Comparison of ENCODE assay signal across 1 cellular context in genomic region chr15:41936155-41936554, GRCh38.
TF ChIP-seq lines count a peak whose summit lies in the region.

No MANE protein-coding gene starts in this region.

TF ChIP-seq in liver, 16 proteins besides CTCF, POLR2A, EP300 and RAD21:
- TF ChIP-seq EGR1 (IDR thresholded peaks at IDR 0.05; ENCODE audit: low read depth in 2 of 2) (no peak), YY1 (IDR thresholded peaks at IDR 0.05) (no peak), GABPA (IDR thresholded peaks at IDR 0.05 in 1 of 2, conservative IDR thresholded peaks at IDR 0.05 in 1 of 2) (no peak), JUND (IDR thresholded peaks at IDR 0.05) (no peak), NR2F2 (IDR thresholded peaks at IDR 0.05) (no peak), FOXA2 (IDR thresholded peaks at IDR 0.05) (no peak), HNF4A (conservative IDR thresholded peaks at IDR 0.05) (no peak), ZBTB33 (IDR thresholded peaks at IDR 0.05) (no peak), FOXA1 (IDR thresholded peaks at IDR 0.05) (no peak), SP1 (IDR thresholded peaks at IDR 0.05) (no peak), TAF1 (conservative IDR thresholded peaks at IDR 0.05) (no peak)
- TF ChIP-seq, protein P1, sequence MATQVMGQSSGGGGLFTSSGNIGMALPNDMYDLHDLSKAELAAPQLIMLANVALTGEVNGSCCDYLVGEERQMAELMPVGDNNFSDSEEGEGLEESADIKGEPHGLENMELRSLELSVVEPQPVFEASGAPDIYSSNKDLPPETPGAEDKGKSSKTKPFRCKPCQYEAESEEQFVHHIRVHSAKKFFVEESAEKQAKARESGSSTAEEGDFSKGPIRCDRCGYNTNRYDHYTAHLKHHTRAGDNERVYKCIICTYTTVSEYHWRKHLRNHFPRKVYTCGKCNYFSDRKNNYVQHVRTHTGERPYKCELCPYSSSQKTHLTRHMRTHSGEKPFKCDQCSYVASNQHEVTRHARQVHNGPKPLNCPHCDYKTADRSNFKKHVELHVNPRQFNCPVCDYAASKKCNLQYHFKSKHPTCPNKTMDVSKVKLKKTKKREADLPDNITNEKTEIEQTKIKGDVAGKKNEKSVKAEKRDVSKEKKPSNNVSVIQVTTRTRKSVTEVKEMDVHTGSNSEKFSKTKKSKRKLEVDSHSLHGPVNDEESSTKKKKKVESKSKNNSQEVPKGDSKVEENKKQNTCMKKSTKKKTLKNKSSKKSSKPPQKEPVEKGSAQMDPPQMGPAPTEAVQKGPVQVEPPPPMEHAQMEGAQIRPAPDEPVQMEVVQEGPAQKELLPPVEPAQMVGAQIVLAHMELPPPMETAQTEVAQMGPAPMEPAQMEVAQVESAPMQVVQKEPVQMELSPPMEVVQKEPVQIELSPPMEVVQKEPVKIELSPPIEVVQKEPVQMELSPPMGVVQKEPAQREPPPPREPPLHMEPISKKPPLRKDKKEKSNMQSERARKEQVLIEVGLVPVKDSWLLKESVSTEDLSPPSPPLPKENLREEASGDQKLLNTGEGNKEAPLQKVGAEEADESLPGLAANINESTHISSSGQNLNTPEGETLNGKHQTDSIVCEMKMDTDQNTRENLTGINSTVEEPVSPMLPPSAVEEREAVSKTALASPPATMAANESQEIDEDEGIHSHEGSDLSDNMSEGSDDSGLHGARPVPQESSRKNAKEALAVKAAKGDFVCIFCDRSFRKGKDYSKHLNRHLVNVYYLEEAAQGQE (IDR thresholded peaks at IDR 0.05): no peak
- TF ChIP-seq, protein P2, sequence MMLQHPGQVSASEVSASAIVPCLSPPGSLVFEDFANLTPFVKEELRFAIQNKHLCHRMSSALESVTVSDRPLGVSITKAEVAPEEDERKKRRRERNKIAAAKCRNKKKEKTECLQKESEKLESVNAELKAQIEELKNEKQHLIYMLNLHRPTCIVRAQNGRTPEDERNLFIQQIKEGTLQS (IDR thresholded peaks at IDR 0.05): no peak
- TF ChIP-seq, protein P3, sequence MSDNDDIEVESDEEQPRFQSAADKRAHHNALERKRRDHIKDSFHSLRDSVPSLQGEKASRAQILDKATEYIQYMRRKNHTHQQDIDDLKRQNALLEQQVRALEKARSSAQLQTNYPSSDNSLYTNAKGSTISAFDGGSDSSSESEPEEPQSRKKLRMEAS (IDR thresholded peaks at IDR 0.05): no peak
TF ChIP-seq in liver: peak in this region for 0.
